Comparison of ENCODE assay signal across 2 cellular contexts in the genomic region with DNA sequence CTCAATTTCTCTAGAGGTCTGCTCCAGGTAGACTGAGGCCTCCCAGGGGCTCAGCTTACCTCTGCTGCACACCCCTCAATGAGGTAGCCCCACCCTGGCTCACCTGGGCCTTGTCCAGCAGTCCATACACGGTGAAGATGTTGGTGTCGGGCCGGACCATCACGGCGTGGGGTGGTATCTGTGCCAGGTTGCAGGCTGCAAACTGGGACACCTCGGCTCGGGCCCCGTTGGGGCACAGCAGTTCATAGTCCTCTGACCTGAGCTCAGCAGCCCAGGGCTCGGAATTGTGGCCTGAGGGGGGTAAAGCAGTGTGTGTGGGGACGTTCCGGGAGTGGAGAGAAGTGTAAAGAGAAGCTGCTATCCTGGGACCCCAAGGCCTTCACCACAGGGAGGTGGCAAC.
TF ChIP-seq lines count a peak whose summit lies in the region.

No MANE protein-coding gene starts in this region.

TF ChIP-seq in K562, 482 proteins besides CTCF, POLR2A, EP300 and RAD21:
- TF ChIP-seq HMG20B (CRISPR knock-in tag; IDR thresholded peaks at IDR 0.05) (no peak), ETV1 (tag; conservative IDR thresholded peaks at IDR 0.05; ENCODE audit: low read depth) (no peak), ZNF197 (CRISPR knock-in tag; IDR thresholded peaks at IDR 0.05; ENCODE audit: low read depth) (no peak), ZNF311 (CRISPR knock-in tag; IDR thresholded peaks at IDR 0.05) (no peak), POLR2G (IDR thresholded peaks at IDR 0.05; ENCODE audit: low read depth, low read length) (0 out of 2 replicates have a peak, but pooled peaks have one; percentile 17)
- TF ChIP-seq, protein P1, sequence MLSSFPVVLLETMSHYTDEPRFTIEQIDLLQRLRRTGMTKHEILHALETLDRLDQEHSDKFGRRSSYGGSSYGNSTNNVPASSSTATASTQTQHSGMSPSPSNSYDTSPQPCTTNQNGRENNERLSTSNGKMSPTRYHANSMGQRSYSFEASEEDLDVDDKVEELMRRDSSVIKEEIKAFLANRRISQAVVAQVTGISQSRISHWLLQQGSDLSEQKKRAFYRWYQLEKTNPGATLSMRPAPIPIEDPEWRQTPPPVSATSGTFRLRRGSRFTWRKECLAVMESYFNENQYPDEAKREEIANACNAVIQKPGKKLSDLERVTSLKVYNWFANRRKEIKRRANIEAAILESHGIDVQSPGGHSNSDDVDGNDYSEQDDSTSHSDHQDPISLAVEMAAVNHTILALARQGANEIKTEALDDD (IDR thresholded peaks at IDR 0.05): no peak

TF ChIP-seq in HepG2, 621 proteins besides CTCF, POLR2A, EP300 and RAD21:
- TF ChIP-seq, protein P2, sequence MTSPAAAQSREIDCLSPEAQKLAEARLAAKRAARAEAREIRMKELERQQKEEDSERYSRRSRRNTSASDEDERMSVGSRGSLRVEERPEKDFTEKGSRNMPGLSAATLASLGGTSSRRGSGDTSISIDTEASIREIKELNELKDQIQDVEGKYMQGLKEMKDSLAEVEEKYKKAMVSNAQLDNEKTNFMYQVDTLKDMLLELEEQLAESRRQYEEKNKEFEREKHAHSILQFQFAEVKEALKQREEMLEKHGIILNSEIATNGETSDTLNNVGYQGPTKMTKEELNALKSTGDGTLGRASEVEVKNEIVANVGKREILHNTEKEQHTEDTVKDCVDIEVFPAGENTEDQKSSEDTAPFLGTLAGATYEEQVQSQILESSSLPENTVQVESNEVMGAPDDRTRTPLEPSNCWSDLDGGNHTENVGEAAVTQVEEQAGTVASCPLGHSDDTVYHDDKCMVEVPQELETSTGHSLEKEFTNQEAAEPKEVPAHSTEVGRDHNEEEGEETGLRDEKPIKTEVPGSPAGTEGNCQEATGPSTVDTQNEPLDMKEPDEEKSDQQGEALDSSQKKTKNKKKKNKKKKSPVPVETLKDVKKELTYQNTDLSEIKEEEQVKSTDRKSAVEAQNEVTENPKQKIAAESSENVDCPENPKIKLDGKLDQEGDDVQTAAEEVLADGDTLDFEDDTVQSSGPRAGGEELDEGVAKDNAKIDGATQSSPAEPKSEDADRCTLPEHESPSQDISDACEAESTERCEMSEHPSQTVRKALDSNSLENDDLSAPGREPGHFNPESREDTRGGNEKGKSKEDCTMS (CRISPR knock-in tag; conservative IDR thresholded peaks at IDR 0.05): no peak
- TF ChIP-seq CBX5 (CRISPR knock-in tag; IDR thresholded peaks at IDR 0.05; ENCODE audit: borderline replicate concordance) (no peak), RXRA (CRISPR knock-in tag; IDR thresholded peaks at IDR 0.05) (0 out of 2 replicates have a peak, but pooled peaks have one; percentile 12), ZNF747 (CRISPR knock-in tag; IDR thresholded peaks at IDR 0.05; ENCODE audit: borderline replicate concordance) (no peak), TEAD2 (CRISPR knock-in tag; IDR thresholded peaks at IDR 0.05) (no peak)
